ENCODE assay signal across 7 cellular contexts in genomic region chr17:55264640-55265298, GRCh38. TPM values are rescaled to one million over a fixed set of nuclear protein-coding genes. Genes with fewer than 3 reads are reported as not detected.
DNase-seq lines count a peak whose midpoint lies in the region; ATAC-seq and TF ChIP-seq lines count a peak whose summit lies in the region.

HLF (plus strand) TSS chr17:55264960; CDS start chr17:55265485, 525 bp downstream.

- POLR2A ChIA-PET in activated CD8-positive, alpha-beta T cell treated with anti-CD3 and anti-CD28 coated beads for 36 hours (lab: Charles Lee), result no interaction called here

- H3K4me1 Mint-ChIP-seq in activated CD8-positive, alpha-beta T cell treated with anti-CD3 and anti-CD28 coated beads for 36 hours (ENCODE audit: low read depth), result peaks cover 11% of the 10 kb centered on the region

- DNase-seq in NCI-H2171 (lab: John Stamatoyannopoulos, UW), result peak; percentile 91
- peak; percentile 64 for DNase-seq in activated CD8-positive, alpha-beta T cell treated with anti-CD3 and anti-CD28 coated beads for 36 hours
- DNase-seq in ecto neural progenitor cell (ENCODE audit: low spot score), result peak; percentile 86
- DNase-seq in lower leg skin (ENCODE audit: low spot score in 2 of 2), result peak; percentile 70 to 94
- DNase-seq in stimulated activated CD4-positive, alpha-beta T cell treated with anti-CD3 and anti-CD28 coated beads, Interleukin-4, amount 100 ng/mL, for 1 hour, result peak; percentile 81

- peak within 1 kb of the TSS; percentile 56 for H3K4me3 Mint-ChIP-seq in activated CD8-positive, alpha-beta T cell treated with anti-CD3 and anti-CD28 coated beads for 36 hours

- H3K27ac Mint-ChIP-seq in activated CD8-positive, alpha-beta T cell treated with anti-CD3 and anti-CD28 coated beads for 36 hours, result no peak within 1 kb of the TSS

- CTCF ChIA-PET in activated CD8-positive, alpha-beta T cell treated with anti-CD3 and anti-CD28 coated beads for 36 hours (lab: Charles Lee), result interaction anchor here (1.3 to 1.7 kb wide), 2 partner anchors 26 to 32 kb away, joined by 4 to 5 read pairs; no protein-coding TSS in a partner anchor

- ATAC-seq in GM18861 (IDR thresholded peaks at IDR 0.05; ENCODE audit: unreplicated experiment) (peak; percentile 83), HG03045 (IDR thresholded peaks at IDR 0.05; ENCODE audit: unreplicated experiment) (peak; percentile 90)
- ATAC-seq in activated CD8-positive, alpha-beta T cell treated with anti-CD3 and anti-CD28 coated beads for 36 hours, result peak; percentile 94

- no peaks in the 10 kb centered on the region for H3K36me3 Mint-ChIP-seq in activated CD8-positive, alpha-beta T cell treated with anti-CD3 and anti-CD28 coated beads for 36 hours (ENCODE audit: low read depth)

- H3K9me3 Mint-ChIP-seq in activated CD8-positive, alpha-beta T cell treated with anti-CD3 and anti-CD28 coated beads for 36 hours, result no peaks in the 10 kb centered on the region

- H3K4me3 ChIP-seq in lower leg skin (ENCODE audit: low read depth, poor library complexity, severe bottlenecking), result peak within 1 kb of the TSS; percentile 44

- no peak for TF ChIP-seq CTCF in activated CD8-positive, alpha-beta T cell treated with anti-CD3 and anti-CD28 coated beads for 36 hours (IDR thresholded peaks at IDR 0.05)
- no peak for TF ChIP-seq CTCF in lower leg skin (IDR thresholded peaks at IDR 0.05)

- peaks cover 65% of the 10 kb centered on the region for H3K27me3 Mint-ChIP-seq in activated CD8-positive, alpha-beta T cell treated with anti-CD3 and anti-CD28 coated beads for 36 hours

- TF ChIP-seq POLR2A in lower leg skin (IDR thresholded peaks at IDR 0.05), result no peak

- WGBS in lower leg skin, 2 donors, result 1% methylated on average over 64 of the region's 64 CpGs

- intact Hi-C loops in activated CD8-positive, alpha-beta T cell treated with anti-CD3 and anti-CD28 coated beads for 36 hours (cut with micrococcal nuclease), result no loop called here
- intact Hi-C loops in lower leg skin (cut with DNase I; ENCODE audit: low total_unique reads), result no loop called here

RNA-seq across cellular contexts. Expression of gene HLF, which starts in this region (rescaled TPM):
- total RNA-seq in activated CD8-positive, alpha-beta T cell treated with anti-CD3 and anti-CD28 coated beads for 36 hours, result under 1 TPM; 0.25 to 0.72 TPM
- total RNA-seq in lower leg skin, result 10 to 100 TPM; 19.8 to 46.7 (median 29.9) TPM

Comparison
In these comparisons a context has a peak if more than half of its experiments do, and no peak if none do; other contexts are left out.
1. Peak in every context shown above with its lines: DNase-seq, ATAC-seq and H3K4me3 ChIP-seq.
2. RNA of gene HLF (total RNA-seq): 19.8 to 46.7 TPM in lower leg skin; 0.25 to 0.72 TPM in activated CD8-positive, alpha-beta T cell treated with anti-CD3 and anti-CD28 coated beads for 36 hours; every median in the first group is over 10 times any median in the second.
3. Peak in DNase-seq and ATAC-seq in activated CD8-positive, alpha-beta T cell treated with anti-CD3 and anti-CD28 coated beads for 36 hours; RNA of the gene not detected or under 1 TPM.